11 cellular contexts compared by ENCODE assay signal in the genomic region with DNA sequence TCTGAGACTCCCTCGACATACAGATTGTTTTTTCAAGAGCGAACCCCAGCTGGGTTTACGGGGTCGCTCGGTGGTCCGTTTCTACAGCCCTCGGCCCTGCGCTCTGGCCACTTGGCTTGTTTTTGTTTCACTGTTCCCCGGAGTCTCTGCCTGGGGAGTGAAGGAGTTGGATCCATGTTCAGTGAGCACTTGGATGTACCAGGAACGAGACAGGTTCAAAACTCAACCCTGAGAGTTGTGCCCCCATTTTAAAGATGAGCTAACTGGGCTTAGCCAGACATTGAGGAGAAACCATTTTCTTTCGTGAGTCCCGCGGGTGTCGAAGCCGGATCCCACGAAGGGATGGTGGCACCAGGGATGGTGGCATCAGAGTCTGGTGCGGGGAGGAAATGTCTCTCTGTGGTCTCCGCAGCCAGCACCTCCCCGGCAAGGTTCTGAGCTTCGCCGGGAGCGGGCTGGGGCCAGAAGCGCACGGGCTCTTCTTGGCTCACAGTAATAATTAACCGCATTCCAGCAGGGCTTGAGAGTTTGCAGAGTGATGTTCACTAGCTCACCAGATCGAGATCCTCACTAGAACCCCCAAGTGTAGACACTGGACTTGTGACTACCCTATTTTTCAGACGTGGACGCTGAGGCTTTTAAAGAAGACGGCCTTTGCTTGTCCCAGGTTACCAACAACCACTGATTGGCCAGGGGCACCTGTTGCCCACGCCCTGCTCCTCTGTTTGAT. TPM values are rescaled to one million over a fixed set of nuclear protein-coding genes. Genes with fewer than 3 reads are reported as not detected.
DNase-seq lines count a peak whose midpoint lies in the region; ATAC-seq and TF ChIP-seq lines count a peak whose summit lies in the region.
"Had no signal": no experiment of that assay in that cellular context is flagged by ENCODE, and none has a peak within 500 bp of the region (broad histone marks: within the 10 kb centered on the region; RNA-seq: fewer than 3 reads in every experiment).

No MANE protein-coding gene starts in this region.

- intact Hi-C loops in activated CD4-positive, alpha-beta T cell treated with anti-CD3 and anti-CD28 coated beads for 36 hours (cut with DNase I, micrococcal nuclease), result loop anchor here in 1 of 2 experiments (2.0 kb wide), 1 partner anchor 37 kb away; no protein-coding TSS in a partner anchor
- intact Hi-C loops in breast epithelium (cut with DNase I; ENCODE audit: low total_unique reads), result loop anchor here (5.0 kb wide), 1 partner anchor 917 kb away; no protein-coding TSS in a partner anchor

- no peaks in the 10 kb centered on the region for H3K4me1 ChIP-seq in breast epithelium
- H3K4me1 ChIP-seq in lung (ENCODE audit: control insufficient read depth in 2 of 2, insufficient read depth in 2 of 2, low read length in 2 of 2), result peaks cover 0 to 9% of the 10 kb centered on the region in 2 donors
- peaks cover 10 to 24% of the 10 kb centered on the region in 2 donors for H3K4me1 ChIP-seq in thoracic aorta (ENCODE audit: control insufficient read depth in 1 of 2, low read depth in 2 of 2)

- H3K36me3 ChIP-seq in breast epithelium (no peaks in the 10 kb centered on the region), lung (ENCODE audit: control insufficient read depth in 2 of 2, insufficient read depth in 2 of 2, low read length in 2 of 2) (no peaks in the 10 kb centered on the region), thoracic aorta (no peaks in the 10 kb centered on the region)

- no peak for ATAC-seq in activated CD4-positive, alpha-beta T cell treated with anti-CD3 and anti-CD28 coated beads for 36 hours
- ATAC-seq in lung (ENCODE audit: insufficient read depth, low FRiP score) (no peak), thoracic aorta (ENCODE audit: insufficient number of reproducible peaks, low FRiP score, low read depth) (no peak)

- H3K36me3 Mint-ChIP-seq in activated CD4-positive, alpha-beta T cell treated with anti-CD3 and anti-CD28 coated beads for 36 hours (ENCODE audit: low read depth), result no peaks in the 10 kb centered on the region

- H3K4me3 Mint-ChIP-seq in activated CD4-positive, alpha-beta T cell treated with anti-CD3 and anti-CD28 coated beads for 36 hours, result peak overlapping the region; percentile 24

- peaks cover 10% of the 10 kb centered on the region for H3K4me1 Mint-ChIP-seq in activated CD4-positive, alpha-beta T cell treated with anti-CD3 and anti-CD28 coated beads for 36 hours

- no peaks in the 10 kb centered on the region for H3K9me3 ChIP-seq in breast epithelium
- peaks cover 0 to 2% of the 10 kb centered on the region in 2 donors for H3K9me3 ChIP-seq in lung (ENCODE audit: control insufficient read depth in 2 of 2, insufficient read depth in 1 of 2, low read length in 1 of 2)
- H3K9me3 ChIP-seq in thoracic aorta, result no peaks in the 10 kb centered on the region

- TF ChIP-seq CTCF in breast epithelium (IDR thresholded peaks at IDR 0.05) (no peak), lung (IDR thresholded peaks at IDR 0.05; ENCODE audit: control extremely low read depth, extremely low read depth) (no peak), thoracic aorta (IDR thresholded peaks at IDR 0.05) (no peak)

- H3K27ac ChIP-seq in breast epithelium (peak overlapping the region; percentile 84 to 92), lung (ENCODE audit: low read depth in 1 of 2, low read length in 1 of 2) (no peak overlapping the region), thoracic aorta (no peak overlapping the region)

- H3K9me3 Mint-ChIP-seq in activated CD4-positive, alpha-beta T cell treated with anti-CD3 and anti-CD28 coated beads for 36 hours (ENCODE audit: low read depth), result no peaks in the 10 kb centered on the region

- POLR2A ChIA-PET in activated CD4-positive, alpha-beta T cell treated with anti-CD3 and anti-CD28 coated beads for 36 hours (lab: Charles Lee), result no interaction called here

- WGBS in lung, 2 donors, result 4 to 7% methylated on average over 30 of the region's 30 CpGs

- CTCF ChIA-PET in activated CD4-positive, alpha-beta T cell treated with anti-CD3 and anti-CD28 coated beads for 36 hours (lab: Charles Lee), result interaction anchor here (0.8 kb wide), 1 partner anchor 69 kb away, joined by 3 read pairs; no protein-coding TSS in a partner anchor

- no peak overlapping the region for H3K27ac Mint-ChIP-seq in activated CD4-positive, alpha-beta T cell treated with anti-CD3 and anti-CD28 coated beads for 36 hours

- TF ChIP-seq POLR2A in breast epithelium (IDR thresholded peaks at IDR 0.05), result no peak

- DNase-seq in activated CD4-positive, alpha-beta T cell treated with anti-CD3 and anti-CD28 coated beads for 36 hours, result no peak
- DNase-seq in activated CD4-positive, alpha-beta T cell treated with anti-CD3 and anti-CD28 coated beads for 48 hours, result no peak
- DNase-seq in breast epithelium (ENCODE audit: low spot score in 2 of 2), result no peak
- no peak for DNase-seq in lung (ENCODE audit: low spot score)
- DNase-seq in thoracic aorta (ENCODE audit: low spot score), result no peak
- no peak for DNase-seq in GM19240 (ENCODE audit: insufficient read length, low spot score)
- DNase-seq in central memory CD4-positive, alpha-beta T cell, result no peak
- DNase-seq in T1000 (lab: John Stamatoyannopoulos, UW), result no peak
- DNase-seq: ACHN, kidney glomerular epithelial cell, NCI-H1417 treated with DMSO at 0.1 percent for 48 hours had no signal

- H3K27me3 ChIP-seq in breast epithelium (peaks cover 0 to 26% of the 10 kb centered on the region in 2 donors), lung (ENCODE audit: control insufficient read depth, insufficient read depth) (peaks cover 5% of the 10 kb centered on the region), thoracic aorta (replicated peaks; ENCODE audit: insufficient read depth) (peaks cover 17% of the 10 kb centered on the region)

- H3K27me3 Mint-ChIP-seq in activated CD4-positive, alpha-beta T cell treated with anti-CD3 and anti-CD28 coated beads for 36 hours, result peaks cover 74% of the 10 kb centered on the region

- H3K4me3 ChIP-seq in breast epithelium (peak overlapping the region; percentile 65 to 89 (median 76)), lung (peak overlapping the region; percentile 17), thoracic aorta (peak overlapping the region; percentile 78)

RNA-seq across cellular contexts. Expression of gene MSX2, which starts 1.0 kb away (rescaled TPM):
- total RNA-seq in activated CD4-positive, alpha-beta T cell treated with anti-CD3 and anti-CD28 coated beads for 36 hours, result not detected
- total RNA-seq in breast epithelium (10 to 100 TPM in 2 of 3 donors, 1 to 10 TPM in 1; 1.6 to 12.7 (median 11.5) TPM), lung (1 to 10 TPM in 1 of 2 donors, under 1 TPM in 1; 0.34 to 2.1 TPM), thoracic aorta (1 to 10 TPM in 1 of 2 donors, not detected in 1; 2.0 TPM)
- 1 to 10 TPM in 1 of 2 donors, under 1 TPM in 1; 0.39 to 1.2 TPM for polyA plus RNA-seq in lung

Comparison
In these comparisons a context has a peak if more than half of its experiments do, and no peak if none do; other contexts are left out.
1. H3K27ac ChIP-seq: peak in breast epithelium (2 of 2); none in lung (0 of 2) and thoracic aorta (0 of 2).
2. H3K4me3 ChIP-seq: peak in every context shown above with its lines; median percentile 78 in thoracic aorta; 76 in breast epithelium; 17 in lung.